Comparison of ENCODE assay signal across 1 cellular context in genomic region chr20:46899619-46900018, GRCh38.
TF ChIP-seq lines count a peak whose summit lies in the region.

No MANE protein-coding gene starts in this region.

TF ChIP-seq in GM23338, 12 proteins besides CTCF, POLR2A, EP300 and RAD21 (continued from another document):
- no peak for TF ChIP-seq ZNF462 (CRISPR knock-in tag; IDR thresholded peaks at IDR 0.05)
- TF ChIP-seq EZH2 (IDR thresholded peaks at IDR 0.05; ENCODE audit: low read depth, unreplicated experiment): no peak
- TF ChIP-seq EZH2phosphoT487 (IDR thresholded peaks at IDR 0.05; ENCODE audit: unreplicated experiment): no peak
